In the genomic region with DNA sequence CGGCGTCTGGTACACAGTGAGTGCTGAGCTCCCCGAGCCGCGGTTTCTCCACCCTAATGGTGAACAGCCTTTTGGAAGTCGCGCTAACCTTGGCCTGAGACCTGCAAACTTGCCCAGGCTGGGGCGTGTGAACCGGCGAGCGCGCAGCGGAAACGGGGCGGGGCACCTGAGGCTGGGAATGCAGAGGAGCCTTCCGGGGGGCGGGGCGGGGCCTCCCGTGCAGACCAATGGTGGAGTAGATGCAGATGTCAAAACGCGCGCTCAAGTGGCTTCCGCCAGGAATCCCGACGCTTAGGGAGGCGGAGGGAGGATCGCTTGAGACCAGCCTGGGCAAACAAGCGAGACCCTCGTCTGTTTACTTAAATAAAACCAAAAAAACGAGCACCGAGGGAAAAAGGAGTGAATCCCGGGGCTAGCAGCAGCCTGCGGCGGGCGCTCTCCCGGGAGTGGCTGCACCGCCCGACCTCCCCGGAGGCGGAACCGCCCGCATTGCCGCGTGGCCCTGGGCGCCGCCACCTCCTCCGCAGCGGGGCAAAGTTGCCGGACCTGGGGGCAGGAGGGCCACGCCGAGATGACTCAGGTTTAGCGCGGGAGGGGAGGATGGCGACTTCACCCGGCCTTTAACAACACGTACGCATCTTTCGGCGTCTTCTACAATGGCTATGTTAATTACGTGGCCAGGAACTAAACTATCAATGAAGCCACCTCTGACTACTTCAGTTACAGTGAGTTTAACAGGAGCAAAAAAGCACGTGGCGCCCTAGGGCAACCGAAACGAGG, we compare ENCODE assay signal across 8 cellular contexts. TPM values are rescaled to one million over a fixed set of nuclear protein-coding genes. Genes with fewer than 3 reads are reported as not detected.
DNase-seq lines count a peak whose midpoint lies in the region; ATAC-seq and TF ChIP-seq lines count a peak whose summit lies in the region.

No MANE protein-coding gene starts in this region.

- dilution Hi-C loops in IMR-90 (cut with HindIII; ENCODE audit: low sequenced_read_pairs, unreplicated experiment): no loop called here

- peak overlapping the region; percentile 5; the same call in 1 of the 2 replicates for H3K18ac ChIP-seq in IMR-90 (ENCODE audit: low read depth, low read length)

- H3K27me3 ChIP-seq in IMR-90 (ENCODE audit: control insufficient read depth, insufficient read depth, low read length): no peaks in the 10 kb centered on the region
- H3K27me3 ChIP-seq in OCI-LY1 (ENCODE audit: insufficient read depth, low read length): no peaks in the 10 kb centered on the region
- peaks cover 4 to 5% of the 10 kb centered on the region in 2 donors for H3K27me3 ChIP-seq in mucosa of rectum (ENCODE audit: control insufficient read depth in 2 of 2, insufficient read depth in 2 of 2, low read length in 2 of 2)

- peak overlapping the region; percentile 59; the same call in 1 of the 2 replicates for H2AK5ac ChIP-seq in IMR-90 (ENCODE audit: low read depth, low read length)

- peak overlapping the region; percentile 62 for H3K27ac ChIP-seq in IMR-90 (ENCODE audit: insufficient read depth, low read length)
- H3K27ac ChIP-seq in OCI-LY1 (ENCODE audit: low read depth, low read length, poor library complexity, severe bottlenecking): peak overlapping the region; percentile 89
- H3K27ac ChIP-seq in mucosa of rectum (ENCODE audit: low read depth in 2 of 2, low read length in 2 of 2): peak overlapping the region; percentile 78 to 86

- peak overlapping the region; percentile 86 for H3K23ac ChIP-seq in IMR-90 (ENCODE audit: low read depth, low read length)

- H3K9me1 ChIP-seq in IMR-90 (ENCODE audit: insufficient read depth, low read length): peaks cover 10% of the 10 kb centered on the region

- H3K14ac ChIP-seq in IMR-90 (replicated peaks; ENCODE audit: low read depth, low read length): peak overlapping the region; percentile 43

- BruUV-seq in IMR-90 (replicated peaks; lab: Mats Ljungman, UMichigan): no TSS peak

- H3K4me1 ChIP-seq in IMR-90 (ENCODE audit: control insufficient read depth, insufficient read depth, low read length): peaks cover 9% of the 10 kb centered on the region
- peaks cover 31% of the 10 kb centered on the region for H3K4me1 ChIP-seq in OCI-LY1 (ENCODE audit: insufficient read depth, low read length, severe bottlenecking)
- peaks cover 24 to 34% of the 10 kb centered on the region in 2 donors for H3K4me1 ChIP-seq in mucosa of rectum (ENCODE audit: control insufficient read depth in 2 of 2, insufficient read depth in 2 of 2, low read length in 2 of 2)

- 0% methylated on average over 35 of the region's 64 CpGs; no CpG with 5 or more reads in 1 of the 2 experiments for WGBS in IMR-90 (ENCODE audit: extremely low coverage in 2 of 2, insufficient read length in 1 of 2), 2 experiments

- H3K79me1 ChIP-seq in IMR-90 (ENCODE audit: low read depth in 1 of 2, low read length in 2 of 2): peaks cover 6 to 43% of the 10 kb centered on the region in 2 experiments; a peak in 3 of 4 replicates

- no peaks in the 10 kb centered on the region for H3K36me3 ChIP-seq in IMR-90 (ENCODE audit: control insufficient read depth, insufficient read depth, low read length)
- peaks cover 31% of the 10 kb centered on the region for H3K36me3 ChIP-seq in OCI-LY1 (ENCODE audit: insufficient read depth, low read length)
- no peaks in the 10 kb centered on the region for H3K36me3 ChIP-seq in mucosa of rectum (ENCODE audit: control insufficient read depth in 2 of 2, insufficient read depth in 2 of 2, low read length in 2 of 2)

- H3K4me2 ChIP-seq in IMR-90 (ENCODE audit: low read depth, low read length) (peak overlapping the region; percentile 92), OCI-LY1 (ENCODE audit: low read length) (peak overlapping the region; percentile 94)

- peaks cover 18% of the 10 kb centered on the region for H4K20me1 ChIP-seq in IMR-90 (ENCODE audit: insufficient read depth, low read length)
- H4K20me1 ChIP-seq in OCI-LY1 (ENCODE audit: insufficient read depth, low read length): no peaks in the 10 kb centered on the region

- H4K8ac ChIP-seq in IMR-90 (ENCODE audit: low read depth in 2 of 2, low read length in 2 of 2): peak overlapping the region; percentile 37 to 86

- no peaks in the 10 kb centered on the region for H3F3A ChIP-seq in OCI-LY1 (ENCODE audit: insufficient read depth, low read length)

- H3K9me3 ChIP-seq in IMR-90 (ENCODE audit: control insufficient read depth, insufficient read depth, low read length) (no peaks in the 10 kb centered on the region), OCI-LY1 (ENCODE audit: low read length) (no peaks in the 10 kb centered on the region), mucosa of rectum (ENCODE audit: control insufficient read depth in 2 of 2, low read length in 2 of 2) (no peaks in the 10 kb centered on the region)

- peak overlapping the region; percentile 43 for H4K5ac ChIP-seq in IMR-90 (ENCODE audit: low read depth, low read length)

- ATAC-seq in GM21576 (IDR thresholded peaks at IDR 0.05; ENCODE audit: unreplicated experiment) (peak; percentile 50), IMR-90 (ENCODE audit: low read depth) (peak; percentile 78)

- H2AK9ac ChIP-seq in IMR-90 (replicated peaks; ENCODE audit: low read depth, low read length, poor library complexity): peak overlapping the region; percentile 6

- TF ChIP-seq CTCF in IMR-90 (conservative IDR thresholded peaks at IDR 0.05; ENCODE audit: low read depth, low read length): no peak
- no peak for TF ChIP-seq CTCF in OCI-LY1 (IDR thresholded peaks at IDR 0.05; ENCODE audit: low read length)
- no peak for TF ChIP-seq CTCF in epithelial cell of proximal tubule (conservative IDR thresholded peaks at IDR 0.05; ENCODE audit: low read depth, low read length)

- CTCF ChIA-PET in IMR-90 (lab: Yijun Ruan, JAX): no interaction called here

- peak overlapping the region; percentile 98 for H2AFZ ChIP-seq in IMR-90 (replicated peaks; ENCODE audit: low read length, poor library complexity)
- H2AFZ ChIP-seq in OCI-LY1 (ENCODE audit: low read length): no peak overlapping the region

- H2BK15ac ChIP-seq in IMR-90 (ENCODE audit: low read depth, low read length): 0 out of 3 replicates have a peak overlapping the region, but pooled peaks have one; percentile 0

- in situ Hi-C loops in IMR-90 (cut with MboI; ENCODE audit: low sequenced_read_pairs): no loop called here

- H4K91ac ChIP-seq in IMR-90 (ENCODE audit: insufficient read depth, low read depth, low read length): peak overlapping the region; percentile 88

- H2BK120ac ChIP-seq in IMR-90 (ENCODE audit: low read depth, low read length): peak overlapping the region; percentile 70

- peak overlapping the region; percentile 84 for H3K56ac ChIP-seq in IMR-90 (ENCODE audit: extremely low read depth, insufficient read depth, low read length)

- peak; percentile 69; the same call in 1 of the 2 replicates for TF ChIP-seq POLR2A in IMR-90 (IDR thresholded peaks at IDR 0.05; ENCODE audit: low read depth, low read length)

- no peak overlapping the region for H2BK20ac ChIP-seq in IMR-90 (ENCODE audit: low read depth, low read length)

- H3K79me2 ChIP-seq in OCI-LY1 (ENCODE audit: insufficient read depth, low read length): peaks cover 35% of the 10 kb centered on the region

- H3K9ac ChIP-seq in IMR-90 (ENCODE audit: low read depth, low read length) (peak overlapping the region; percentile 65), OCI-LY1 (ENCODE audit: low read length) (peak overlapping the region; percentile 96), mucosa of rectum (ENCODE audit: low read depth in 1 of 2, low read length in 2 of 2) (peak overlapping the region; percentile 61 to 75)

- H3K4me3 ChIP-seq in IMR-90 (ENCODE audit: insufficient read depth, low read depth, low read length) (peak overlapping the region; percentile 74), OCI-LY1 (ENCODE audit: low read depth, low read length, poor library complexity, severe bottlenecking) (peak overlapping the region; percentile 94), epithelial cell of proximal tubule (ENCODE audit: low read depth, low read length) (peak overlapping the region; percentile 63), mucosa of rectum (ENCODE audit: low read length in 2 of 2) (peak overlapping the region; percentile 75 to 88)

- peak overlapping the region; percentile 73 for H3K4ac ChIP-seq in IMR-90 (ENCODE audit: low read depth, low read length)

- POLR2A ChIA-PET in IMR-90 (lab: Charles Lee; ENCODE audit: unreplicated experiment): interaction anchor here (0.6 kb wide), 1 partner anchor 38 kb away, joined by 11 read pairs; no protein-coding TSS in a partner anchor

- peak overlapping the region; percentile 73 for H2BK5ac ChIP-seq in IMR-90 (ENCODE audit: low read depth, low read length, poor library complexity, severe bottlenecking)

- DNase-seq in DMS153 (lab: John Stamatoyannopoulos, UW) (peak; percentile 95), IMR-90 (peak; percentile 85), epithelial cell of proximal tubule (ENCODE audit: low read depth) (peak; percentile 64)
- DNase-seq in activated CD8-positive, alpha-beta memory T cell treated with anti-CD3 and anti-CD28 coated beads, Interleukin-2, amount 50 U/mL, for 4 hours: peak; percentile 92
- peak; percentile 81 to 87 for DNase-seq in stimulated activated CD8-positive, alpha-beta memory T cell treated with anti-CD3 and anti-CD28 coated beads, Interleukin-4, amount 100 ng/mL, for 4 hours (ENCODE audit: low read depth in 2 of 2, low spot score in 1 of 2)

- H3K9me2 ChIP-seq in OCI-LY1 (ENCODE audit: low read depth, low read length): no peaks in the 10 kb centered on the region

- intact Hi-C loops in IMR-90 (cut with micrococcal nuclease): loop anchor here (1.0 to 2.0 kb wide), 2 partner anchors 48 to 538 kb away; no protein-coding TSS in a partner anchor

- no peak for TF ChIP-seq RAD21 in IMR-90 (IDR thresholded peaks at IDR 0.05; ENCODE audit: low read length)

TF ChIP-seq in IMR-90, 13 proteins besides CTCF, POLR2A, EP300 and RAD21 (continues in another document):
- peak; percentile 86 for TF ChIP-seq MAZ (IDR thresholded peaks at IDR 0.05; ENCODE audit: borderline replicate concordance, low read depth, low read length)
- peak; percentile 85 for TF ChIP-seq MXI1 (IDR thresholded peaks at IDR 0.05; ENCODE audit: borderline replicate concordance, low read depth, low read length)
- no peak for TF ChIP-seq CHD1 (IDR thresholded peaks at IDR 0.05; ENCODE audit: low read depth, low read length)

RNA-seq across cellular contexts. Expression of gene RRM2, which starts 2.2 kb away (rescaled TPM):
- total RNA-seq in IMR-90 (2012; rRNA removed) (53.6 and 75.5 TPM in 2 replicates), epithelial cell of proximal tubule (214 and 244 TPM in 2 replicates)
- 68.5 and 112 TPM in 2 replicates for polyA plus RNA-seq in IMR-90 (2012; rRNA removed)
- polyA plus RNA-seq in IMR-90 (2012; cell fraction: cytosol; rRNA removed): 34.6 and 66.1 TPM in 2 replicates
- polyA plus RNA-seq in IMR-90 (2012; cell fraction: nucleus; rRNA removed; ENCODE audit: low replicate concordance): 18.3 and 62.2 TPM in 2 replicates

RNA-seq across cellular contexts. Expression of gene CYS1, which starts 40.1 kb away (rescaled TPM):
- total RNA-seq in IMR-90 (2012; rRNA removed) (under 0.01 and 0.28 TPM in 2 replicates), epithelial cell of proximal tubule (5.9 and 20.8 TPM in 2 replicates)
- polyA plus RNA-seq in IMR-90 (2012; rRNA removed): 0.12 and 0.17 TPM in 2 replicates
- 0.17 and 0.27 TPM in 2 replicates for polyA plus RNA-seq in IMR-90 (2012; cell fraction: cytosol; rRNA removed)
- 0.06 and 0.14 TPM in 2 replicates for polyA plus RNA-seq in IMR-90 (2012; cell fraction: nucleus; rRNA removed; ENCODE audit: low replicate concordance)

Comparison
In these comparisons a context has a peak if more than half of its experiments do, and no peak if none do; other contexts are left out.
1. Peak in every context shown above with its lines: DNase-seq, ATAC-seq, H3K4me3 ChIP-seq and H3K27ac ChIP-seq.